Comparison of ENCODE assay signal across 8 cellular contexts in genomic region chr9:95510610-95511231, GRCh38. TPM values are rescaled to one million over a fixed set of nuclear protein-coding genes. Genes with fewer than 3 reads are reported as not detected.
DNase-seq lines count a peak whose midpoint lies in the region; ATAC-seq, FAIRE-seq and TF ChIP-seq lines count a peak whose summit lies in the region.

No MANE protein-coding gene starts in this region.

- FAIRE-seq in bronchial epithelial cell (lab: Jason Lieb, UNC), result no peak

- H3K36me3 ChIP-seq in A673 (ENCODE audit: insufficient read depth, low read length, poor library complexity, severe bottlenecking), result no peaks in the 10 kb centered on the region
- H3K36me3 ChIP-seq in bronchial epithelial cell (ENCODE audit: control insufficient read depth, insufficient read depth, low read length), result no peaks in the 10 kb centered on the region
- no peaks in the 10 kb centered on the region for H3K36me3 ChIP-seq in skeletal muscle tissue (ENCODE audit: control insufficient read depth in 3 of 3, insufficient read depth in 3 of 3, low read length in 3 of 3)

- CTCF ChIA-PET in A673 (lab: Charles Lee), result interaction anchor here (0.6 kb wide), 1 partner anchor 15 kb away, joined by 3 read pairs; no protein-coding TSS in a partner anchor

- peak; percentile 97 for DNase-seq in A673 (ENCODE audit: low spot score)
- DNase-seq in NCI-H2171 (lab: John Stamatoyannopoulos, UW), result peak; percentile 93
- DNase-seq in bronchial epithelial cell (ENCODE audit: low read depth), result peak; percentile 81
- DNase-seq in iPS-NIHi7 (ENCODE audit: extremely low spot score), result peak; percentile 61

- peak; percentile 43 for ATAC-seq in GM18861 (IDR thresholded peaks at IDR 0.05; ENCODE audit: unreplicated experiment)
- ATAC-seq in HG03097 (IDR thresholded peaks at IDR 0.05; ENCODE audit: low FRiP score, unreplicated experiment), result peak; percentile 46

- peak overlapping the region; percentile 74 to 85 (median 77) for H3K9ac ChIP-seq in skeletal muscle tissue (ENCODE audit: low read depth in 1 of 3, low read length in 3 of 3)

- POLR2A ChIA-PET in A673 (lab: Charles Lee; ENCODE audit: low non-redundant PET), result interaction anchor here (0.6 kb wide), 2 partner anchors 192 to 605 kb away, joined by 4 to 8 read pairs; no protein-coding TSS in a partner anchor

- H3K27ac ChIP-seq in A673 (ENCODE audit: low read depth, low read length, poor library complexity, severe bottlenecking) (peak overlapping the region; percentile 91), skeletal muscle tissue (ENCODE audit: low read depth, low read length) (peak overlapping the region; percentile 85)

- TF ChIP-seq CTCF in A673 (conservative IDR thresholded peaks at IDR 0.05; ENCODE audit: low read depth, low read length), result no peak
- no peak for TF ChIP-seq CTCF in WI38 (IDR thresholded peaks at IDR 0.05; ENCODE audit: low read depth, low read length)
- no peak for TF ChIP-seq CTCF in bronchial epithelial cell (IDR thresholded peaks at IDR 0.05; ENCODE audit: insufficient read depth, low read length, severe bottlenecking)

- intact Hi-C loops in A673 (cut with micrococcal nuclease; ENCODE audit: unreplicated experiment), result loop anchor here (2.0 to 10.0 kb wide), 3 partner anchors 194 to 554 kb away; partner anchors contain the start of gene FANCC

- H3K9me3 ChIP-seq in A673 (ENCODE audit: low read depth, low read length, poor library complexity, severe bottlenecking) (no peaks in the 10 kb centered on the region), skeletal muscle tissue (ENCODE audit: control insufficient read depth in 3 of 3, low read length in 3 of 3) (no peaks in the 10 kb centered on the region)

- H3K27me3 ChIP-seq in A673 (replicated peaks; ENCODE audit: insufficient read depth, low read depth, low read length, poor library complexity) (no peaks in the 10 kb centered on the region), bronchial epithelial cell (ENCODE audit: control insufficient read depth, insufficient read depth, low read length) (no peaks in the 10 kb centered on the region), skeletal muscle tissue (ENCODE audit: control insufficient read depth in 3 of 3, insufficient read depth in 3 of 3, low read length in 3 of 3) (peaks cover 0 to 17% (median 12%) of the 10 kb centered on the region in 3 donors)

- H3K4me1 ChIP-seq in A673 (ENCODE audit: insufficient read depth, low read length, poor library complexity, severe bottlenecking) (peaks cover 44% of the 10 kb centered on the region), skeletal muscle tissue (ENCODE audit: control insufficient read depth in 3 of 3, insufficient read depth in 3 of 3, low read length in 3 of 3) (peaks cover 13 to 22% (median 19%) of the 10 kb centered on the region in 3 donors)

- BruUV-seq in A673 (replicated peaks; lab: Mats Ljungman, UMichigan), result no TSS peak

- H3K4me3 ChIP-seq in A673 (ENCODE audit: low read depth, low read length, poor library complexity, severe bottlenecking) (peak overlapping the region; percentile 84), WI38 (ENCODE audit: low read depth, low read length) (peak overlapping the region; percentile 72), bronchial epithelial cell (ENCODE audit: low read depth, low read length) (peak overlapping the region; percentile 77), skeletal muscle tissue (ENCODE audit: low read length in 3 of 3) (peak overlapping the region; percentile 76 to 89 (median 86))

RNA-seq across cellular contexts. Expression of gene PTCH1, which starts 6.0 kb away (rescaled TPM):
- total RNA-seq in A673 (2021) (32.6 and 36.5 TPM in 2 replicates), bronchial epithelial cell (0.64 and 1.6 TPM in 2 replicates), skeletal muscle tissue (4.7 TPM)

Comparison
In these comparisons a context has a peak if more than half of its experiments do, and no peak if none do; other contexts are left out.
1. Peak in every context shown above with its lines: DNase-seq, ATAC-seq, H3K4me3 ChIP-seq and H3K27ac ChIP-seq.